Comparison of ENCODE assay signal across 1 cellular context in genomic region chr17:4857347-4857746, GRCh38. TPM values are rescaled to one million over a fixed set of nuclear protein-coding genes. Genes with fewer than 3 reads are reported as not detected.
"Had no signal": no experiment of that assay in that cellular context is flagged by ENCODE, and none has a peak within 500 bp of the region (broad histone marks: within the 10 kb centered on the region; RNA-seq: fewer than 3 reads in every experiment).

No MANE protein-coding gene starts in this region.

RNA-seq across cellular contexts. Expression of gene C17orf107, which starts 42.0 kb away (rescaled TPM):
- total RNA-seq: ascending aorta had no signal

RNA-seq across cellular contexts. Expression of gene CHRNE, which starts 45.6 kb away (rescaled TPM):
- total RNA-seq: ascending aorta had no signal
